ENCODE assay signal across 23 cellular contexts in the genomic region with DNA sequence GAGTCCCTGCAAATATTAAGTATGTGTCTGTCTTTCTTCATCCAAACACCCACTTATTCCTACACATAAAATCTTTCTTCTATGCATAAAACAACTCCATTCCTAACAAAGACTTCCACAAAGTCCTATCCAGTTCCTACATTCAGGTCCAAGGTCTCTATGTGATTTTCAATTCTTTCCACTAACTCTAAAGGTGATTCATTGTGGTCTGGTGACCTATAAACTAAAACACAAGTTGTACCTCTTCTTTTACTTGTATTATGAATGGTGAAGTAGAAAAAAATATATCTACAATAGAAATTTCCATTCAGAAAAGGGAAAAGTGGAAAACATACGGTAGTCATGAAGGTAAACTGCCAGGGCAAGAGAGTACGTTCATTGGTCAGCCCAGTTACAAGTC.
"Had no signal": no experiment of that assay in that cellular context is flagged by ENCODE, and none has a peak within 500 bp of the region (broad histone marks: within the 10 kb centered on the region; RNA-seq: fewer than 3 reads in every experiment).

No MANE protein-coding gene starts in this region.

- H3K4me1 ChIP-seq: colonic mucosa, parathyroid adenoma, prostate gland, right lobe of liver, uterus had no signal

- DNase-seq: colonic mucosa; dermis blood vessel endothelial cell; erythroblast; foreskin melanocyte; heart left ventricle; hippocampal formation; left colon; left ventricle myocardium superior; mesenchymal stem cell; midbrain; occipital lobe; retina; right lobe of liver; stimulated activated CD4-positive, alpha-beta T cell treated with anti-CD3 and anti-CD28 coated beads, Interleukin-4, amount 100 ng/mL, for 1 hour; stimulated activated CD8-positive, alpha-beta memory T cell treated with anti-CD3 and anti-CD28 coated beads, Interleukin-4, amount 100 ng/mL, for 48 hours; thyroid gland; uterus had no signal

- H3K4me3 Mint-ChIP-seq: natural killer cell treated with Interleukin-12 subunit alpha and Interleukin-12 subunit beta and Interleukin-15 and Interleukin-18, amount 100 ng/mL, for 72 hours; stimulated activated memory B cell treated with anti-CD40 and anti-IgM and Interleukin-4, amounts not matched to agents 10 μg/mL and 1 μg/mL and 100 μg/mL, for 72 hours; type B pancreatic cell had no signal

- H3K36me3 Mint-ChIP-seq: natural killer cell treated with Interleukin-12 subunit alpha and Interleukin-12 subunit beta and Interleukin-15 and Interleukin-18, amount 100 ng/mL, for 72 hours had no signal

- H3K9me3 ChIP-seq: colonic mucosa, heart left ventricle, prostate gland, right lobe of liver, thyroid gland, uterus had no signal

- H3K27me3 Mint-ChIP-seq: natural killer cell treated with Interleukin-12 subunit alpha and Interleukin-12 subunit beta and Interleukin-15 and Interleukin-18, amount 100 ng/mL, for 72 hours; stimulated activated memory B cell treated with anti-CD40 and anti-IgM and Interleukin-4, amounts not matched to agents 10 μg/mL and 1 μg/mL and 100 μg/mL, for 72 hours; type B pancreatic cell had no signal

- H3K36me3 ChIP-seq: colonic mucosa, prostate gland, right lobe of liver, thyroid gland, uterus had no signal

- H3K27ac ChIP-seq: colonic mucosa, heart left ventricle, parathyroid adenoma, prostate gland, right lobe of liver, thyroid gland, uterus had no signal

- H3K4me3 ChIP-seq: colonic mucosa, heart left ventricle, lung, prostate gland, right lobe of liver, thyroid gland, uterus had no signal

- ATAC-seq: heart left ventricle; left colon; left ventricle myocardium superior; natural killer cell treated with Interleukin-12 subunit alpha and Interleukin-12 subunit beta and Interleukin-15 and Interleukin-18, amount 100 ng/mL, for 72 hours; right lobe of liver; stimulated activated memory B cell treated with anti-CD40 and anti-IgM and Interleukin-4, amounts not matched to agents 10 μg/mL and 1 μg/mL and 100 μg/mL, for 72 hours had no signal

- H3K27ac Mint-ChIP-seq: natural killer cell treated with Interleukin-12 subunit alpha and Interleukin-12 subunit beta and Interleukin-15 and Interleukin-18, amount 100 ng/mL, for 72 hours; stimulated activated memory B cell treated with anti-CD40 and anti-IgM and Interleukin-4, amounts not matched to agents 10 μg/mL and 1 μg/mL and 100 μg/mL, for 72 hours; type B pancreatic cell had no signal

- H2AFZ ChIP-seq: parathyroid adenoma had no signal

- H3K9me3 Mint-ChIP-seq: natural killer cell treated with Interleukin-12 subunit alpha and Interleukin-12 subunit beta and Interleukin-15 and Interleukin-18, amount 100 ng/mL, for 72 hours; stimulated activated memory B cell treated with anti-CD40 and anti-IgM and Interleukin-4, amounts not matched to agents 10 μg/mL and 1 μg/mL and 100 μg/mL, for 72 hours; type B pancreatic cell had no signal

- H3K9ac ChIP-seq: parathyroid adenoma had no signal

- H3K27me3 ChIP-seq: colonic mucosa, heart left ventricle, right lobe of liver, thyroid gland, uterus had no signal
